ENCODE assay signal across 22 cellular contexts in the genomic region with DNA sequence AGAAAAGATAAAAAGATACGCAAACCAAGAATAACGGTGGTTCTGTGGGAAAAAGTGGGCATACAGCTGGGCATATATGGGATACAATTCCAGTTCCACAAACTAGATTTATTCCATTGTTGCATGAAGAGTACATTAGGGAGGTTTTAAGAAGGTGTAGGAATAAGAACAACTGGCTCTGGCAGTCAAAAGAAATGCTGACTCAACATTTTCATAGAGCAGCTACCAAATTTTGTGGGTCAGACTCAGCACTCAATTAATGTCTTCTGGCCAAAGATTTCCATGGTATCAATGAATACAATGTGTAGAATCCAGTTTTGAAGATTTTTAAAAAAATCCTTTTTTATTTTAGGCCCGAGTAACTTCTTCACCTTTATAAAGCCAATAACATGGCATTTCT.
"Had no signal": no experiment of that assay in that cellular context is flagged by ENCODE, and none has a peak within 500 bp of the region (broad histone marks: within the 10 kb centered on the region; RNA-seq: fewer than 3 reads in every experiment).

No MANE protein-coding gene starts in this region.

- ATAC-seq: effector memory CD8-positive, alpha-beta T cell; esophagus mucosa; gastroesophageal sphincter; left lung; lower lobe of right lung; mucosa of descending colon had no signal

- DNase-seq: colonic mucosa; cortex of kidney; effector CD8-positive, alpha-beta T cell; effector memory CD8-positive, alpha-beta T cell; endodermal cell; esophagus squamous epithelium; foreskin fibroblast; foreskin melanocyte; hippocampal formation; left cardiac atrium; left lung; lower lobe of right lung; mesenchymal stem cell; mucosa of descending colon; naive B cell had no signal

- H3K27ac ChIP-seq: colonic mucosa, epithelial cell of prostate, esophagus squamous epithelium, gastroesophageal sphincter, left lung, lower lobe of right lung had no signal

- H3K27me3 ChIP-seq: colonic mucosa, esophagus squamous epithelium, gastroesophageal sphincter, heart right ventricle, left lung had no signal

- FAIRE-seq: endometrium, islet of Langerhans, keratinocyte had no signal

- H3K4me3 ChIP-seq: colonic mucosa, esophagus squamous epithelium, gastroesophageal sphincter, heart right ventricle, left lung, lower lobe of right lung, mucosa of descending colon had no signal

- H3K9me3 ChIP-seq: colonic mucosa, esophagus squamous epithelium, gastroesophageal sphincter, heart right ventricle, left lung, lower lobe of right lung, mucosa of descending colon had no signal

- H3K4me1 ChIP-seq: colonic mucosa, esophagus squamous epithelium, left lung, lower lobe of right lung had no signal
